ENCODE assay signal across 8 cellular contexts in the genomic region with DNA sequence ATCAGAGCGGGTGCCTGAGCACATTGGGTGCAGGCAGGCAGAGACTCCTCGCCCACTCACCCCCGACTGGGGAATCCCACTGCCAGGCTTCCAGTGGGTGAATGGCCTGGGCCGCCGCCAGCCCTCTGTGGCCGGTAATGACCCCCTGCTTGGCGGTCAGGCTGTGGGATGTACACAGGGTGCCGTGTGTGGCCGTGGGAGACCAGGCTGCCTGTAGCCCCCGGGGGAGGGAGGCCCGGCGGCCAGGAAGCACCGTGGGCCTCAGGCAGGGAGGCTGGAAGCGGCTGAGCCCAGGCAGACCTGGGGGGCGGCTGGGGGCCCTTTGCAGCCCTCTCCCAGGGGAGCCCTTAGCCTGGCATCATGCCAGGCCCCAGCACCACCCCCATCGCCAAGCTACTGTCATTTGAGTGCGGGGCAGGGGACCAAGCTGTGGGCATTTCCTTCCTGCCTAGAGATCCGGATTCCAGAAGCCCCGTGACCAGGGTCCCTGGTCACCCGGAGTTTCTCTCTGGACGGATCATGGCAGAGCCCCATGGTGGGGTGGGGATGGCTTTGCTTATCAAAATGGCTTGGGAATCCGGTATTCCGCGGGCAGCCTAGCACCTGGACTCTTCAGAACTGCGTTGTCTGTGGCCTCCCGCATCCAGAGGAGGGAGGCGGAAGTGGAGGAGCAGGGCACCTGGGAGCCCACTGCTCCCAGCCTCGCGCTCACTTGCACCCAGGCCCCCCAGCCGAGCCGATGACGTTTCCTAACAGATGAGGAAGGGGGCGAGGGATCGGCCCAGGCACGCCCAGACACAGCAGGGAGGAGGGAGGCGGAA. TPM values are rescaled to one million over a fixed set of nuclear protein-coding genes. Genes with fewer than 3 reads are reported as not detected.
DNase-seq lines count a peak whose midpoint lies in the region; ATAC-seq and TF ChIP-seq lines count a peak whose summit lies in the region.

No MANE protein-coding gene starts in this region.

- H3K27me3 ChIP-seq in BLaER1 (no peaks in the 10 kb centered on the region), GM23248 (replicated peaks; ENCODE audit: insufficient read depth) (no peaks in the 10 kb centered on the region), fibroblast of lung (ENCODE audit: control insufficient read depth, insufficient read depth, low read length) (no peaks in the 10 kb centered on the region), thyroid gland (no peaks in the 10 kb centered on the region)

- peak overlapping the region; percentile 97 for H3K4me2 ChIP-seq in BLaER1
- peak overlapping the region; percentile 93 for H3K4me2 ChIP-seq in GM23248 (ENCODE audit: unreplicated experiment)
- peak overlapping the region; percentile 64 for H3K4me2 ChIP-seq in fibroblast of lung (ENCODE audit: extremely low read depth, insufficient read depth, low read length)

- H3K4me3 Mint-ChIP-seq in natural killer cell treated with Interleukin-12 subunit alpha and Interleukin-12 subunit beta and Interleukin-15 and Interleukin-18, amount 100 ng/mL, for 72 hours: peak overlapping the region; percentile 93

- peak in 1 of 2 donors; percentile 15 for TF ChIP-seq POLR2A in thyroid gland (IDR thresholded peaks at IDR 0.05)

- DNase-seq in GM23248 (peak; percentile 80), NCI-H69 (lab: John Stamatoyannopoulos, UW) (peak; percentile 95), activated T-cell treated with anti-CD3 and anti-CD28 coated beads for 4 hours (peak; percentile 37), fibroblast of lung (ENCODE audit: low read depth in 2 of 2) (peak; percentile 49 to 72), thyroid gland (peak; percentile 90 to 92)
- peak; percentile 81 for DNase-seq in natural killer cell treated with Interleukin-12 subunit alpha and Interleukin-12 subunit beta and Interleukin-15 and Interleukin-18, amount 100 ng/mL, for 72 hours (ENCODE audit: low spot score)

- peaks cover 60% of the 10 kb centered on the region for H4K20me1 ChIP-seq in BLaER1
- H4K20me1 ChIP-seq in GM23248 (ENCODE audit: insufficient read depth): no peaks in the 10 kb centered on the region
- no peaks in the 10 kb centered on the region for H4K20me1 ChIP-seq in fibroblast of lung (ENCODE audit: control insufficient read depth, extremely low read depth, insufficient read depth, low read length)

- 1 to 2% methylated on average over 32 to 34 of the region's 36 CpGs for WGBS in GM23248 (ENCODE audit: low coverage in 1 of 2, low lambda C conversion rate in 2 of 2, missing lambda C conversion rate in 2 of 2), 2 experiments
- 6 to 8% methylated on average over 23 to 27 of the region's 36 CpGs for WGBS in thyroid gland, 2 donors

- peaks cover 47% of the 10 kb centered on the region for H3K79me2 ChIP-seq in GM23248 (ENCODE audit: insufficient read depth)
- peaks cover 56% of the 10 kb centered on the region for H3K79me2 ChIP-seq in fibroblast of lung (ENCODE audit: control insufficient read depth, insufficient read depth, low read length)

- intact Hi-C loops in thyroid gland (cut with DNase I): no loop called here

- peak overlapping the region; percentile 97 for H3K27ac ChIP-seq in BLaER1
- H3K27ac ChIP-seq in GM23248: peak overlapping the region; percentile 95
- H3K27ac ChIP-seq in fibroblast of lung (ENCODE audit: insufficient read depth, low read length): peak overlapping the region; percentile 97
- H3K27ac ChIP-seq in thyroid gland: peak overlapping the region; percentile 88 to 95 (median 88)

- H3K36me3 ChIP-seq in BLaER1 (peaks cover 29% of the 10 kb centered on the region), GM23248 (ENCODE audit: low read depth) (no peaks in the 10 kb centered on the region), fibroblast of lung (ENCODE audit: control insufficient read depth, insufficient read depth, low read length) (peaks cover 6% of the 10 kb centered on the region), thyroid gland (no peaks in the 10 kb centered on the region)

- H3K9ac ChIP-seq in BLaER1 (peak overlapping the region; percentile 98), GM23248 (peak overlapping the region; percentile 87), fibroblast of lung (ENCODE audit: insufficient read depth, low read length) (peak overlapping the region; percentile 95)

- peak overlapping the region; percentile 11; the same call in 1 of the 2 replicates for H2AFZ ChIP-seq in GM23248
- H2AFZ ChIP-seq in fibroblast of lung (ENCODE audit: low read length): no peak overlapping the region

- H3K9me3 ChIP-seq in BLaER1: no peaks in the 10 kb centered on the region
- H3K9me3 ChIP-seq in GM23248 (ENCODE audit: low read depth): no peaks in the 10 kb centered on the region
- no peaks in the 10 kb centered on the region for H3K9me3 ChIP-seq in fibroblast of lung (ENCODE audit: control insufficient read depth, insufficient read depth, low read depth, low read length)
- no peaks in the 10 kb centered on the region for H3K9me3 ChIP-seq in thyroid gland

- H3K9me2 ChIP-seq in GM23248 (ENCODE audit: insufficient read depth): no peaks in the 10 kb centered on the region

- in situ Hi-C loops in GM23248 (cut with MboI): no loop called here

- peaks cover 4% of the 10 kb centered on the region; the same call in 1 of the 2 replicates for H3F3A ChIP-seq in GM23248 (ENCODE audit: insufficient read depth)

- peaks cover 5 to 20% of the 10 kb centered on the region in 2 donors for H3K4me1 Mint-ChIP-seq in natural killer cell treated with Interleukin-12 subunit alpha and Interleukin-12 subunit beta and Interleukin-15 and Interleukin-18, amount 100 ng/mL, for 72 hours (ENCODE audit: low read depth in 2 of 2)

- H3K4me1 ChIP-seq in BLaER1: peaks cover 65% of the 10 kb centered on the region
- H3K4me1 ChIP-seq in GM23248 (ENCODE audit: insufficient read depth): peaks cover 20% of the 10 kb centered on the region
- H3K4me1 ChIP-seq in fibroblast of lung (ENCODE audit: control insufficient read depth, extremely low read depth, insufficient read depth, low read length): peaks cover 31% of the 10 kb centered on the region
- peaks cover 64 to 76% of the 10 kb centered on the region in 2 donors for H3K4me1 ChIP-seq in thyroid gland

- H3K36me3 Mint-ChIP-seq in natural killer cell treated with Interleukin-12 subunit alpha and Interleukin-12 subunit beta and Interleukin-15 and Interleukin-18, amount 100 ng/mL, for 72 hours: no peaks in the 10 kb centered on the region

- peak overlapping the region in 1 of 2 donors; percentile 82 for H3K27ac Mint-ChIP-seq in natural killer cell treated with Interleukin-12 subunit alpha and Interleukin-12 subunit beta and Interleukin-15 and Interleukin-18, amount 100 ng/mL, for 72 hours

- no peak for TF ChIP-seq CTCF in fibroblast of lung (conservative IDR thresholded peaks at IDR 0.05 in 1 of 2, IDR thresholded peaks at IDR 0.05 in 1 of 2; ENCODE audit: low read depth in 1 of 2, low read length in 2 of 2)
- TF ChIP-seq CTCF in thyroid gland (IDR thresholded peaks at IDR 0.05): no peak

- H3K4me3 ChIP-seq in BLaER1 (peak overlapping the region; percentile 98), GM23248 (peak overlapping the region; percentile 80), fibroblast of lung (replicated peaks in 1 of 4; ENCODE audit: control extremely low read depth in 1 of 4, insufficient read depth in 1 of 4, low read depth in 3 of 4, low read length in 4 of 4) (peak overlapping the region; percentile 68 to 90 (median 84)), thyroid gland (replicated peaks in 1 of 3) (peak overlapping the region; percentile 66 to 71 (median 71))

- peak in 1 of 2 donors; percentile 4 for ATAC-seq in natural killer cell treated with Interleukin-12 subunit alpha and Interleukin-12 subunit beta and Interleukin-15 and Interleukin-18, amount 100 ng/mL, for 72 hours
- no peak for ATAC-seq in GM21360 (IDR thresholded peaks at IDR 0.05; ENCODE audit: unreplicated experiment)

- H3K27me3 Mint-ChIP-seq in natural killer cell treated with Interleukin-12 subunit alpha and Interleukin-12 subunit beta and Interleukin-15 and Interleukin-18, amount 100 ng/mL, for 72 hours: no peaks in the 10 kb centered on the region

- no peaks in the 10 kb centered on the region for H3K9me3 Mint-ChIP-seq in natural killer cell treated with Interleukin-12 subunit alpha and Interleukin-12 subunit beta and Interleukin-15 and Interleukin-18, amount 100 ng/mL, for 72 hours

RNA-seq across cellular contexts. Expression of a gene that starts 1.1 kb away (rescaled TPM):
- 25.3 and 33.6 TPM in 2 replicates for total RNA-seq in GM23248 (2014; rRNA removed; shearing (Covaris generic))
- polyA plus RNA-seq in GM23248 (2016; fragmentation: Nextera tagmentation; extraction: Ambion mirVana): 43.5 and 46.0 TPM in 2 replicates
- total RNA-seq in fibroblast of lung: 15.4 and 19.7 TPM in 2 replicates
- polyA plus RNA-seq in fibroblast of lung: 17.4 and 24.5 TPM in 2 replicates
- 53.0 and 66.0 TPM in 2 replicates for polyA plus RNA-seq in fibroblast of lung (2012)
- 31.5 and 42.5 TPM in 2 replicates for polyA minus RNA-seq in fibroblast of lung (ENCODE audit: low replicate concordance)
- total RNA-seq in natural killer cell treated with Interleukin-12 subunit alpha and Interleukin-12 subunit beta and Interleukin-15 and Interleukin-18, amount 100 ng/mL, for 72 hours: 10 to 100 TPM; 23.7 to 24.8 TPM
- 10 to 100 TPM; 16.7 to 23.8 (median 21.4) TPM for total RNA-seq in thyroid gland

RNA-seq across cellular contexts. Expression of a gene that starts 55.1 kb away (rescaled TPM):
- total RNA-seq in GM23248 (2014; rRNA removed; shearing (Covaris generic)): 3.4 and 4.4 TPM in 2 replicates
- polyA plus RNA-seq in GM23248 (2016; fragmentation: Nextera tagmentation; extraction: Ambion mirVana) (5.9 TPM in 2 replicates), fibroblast of lung (0.23 and 0.26 TPM in 2 replicates)
- total RNA-seq in fibroblast of lung (0.26 and 0.33 TPM in 2 replicates), thyroid gland (1 to 10 TPM in 1 of 4 donors, under 1 TPM in 1, not detected in 2; 0.29 to 1.2 TPM)
- polyA plus RNA-seq in fibroblast of lung (2012): 0.21 and 0.22 TPM in 2 replicates
- 0.26 and 0.82 TPM in 2 replicates for polyA minus RNA-seq in fibroblast of lung (ENCODE audit: low replicate concordance)
- not detected for total RNA-seq in natural killer cell treated with Interleukin-12 subunit alpha and Interleukin-12 subunit beta and Interleukin-15 and Interleukin-18, amount 100 ng/mL, for 72 hours

Comparison
In these comparisons a context has a peak if more than half of its experiments do, and no peak if none do; other contexts are left out.
1. DNase-seq: peak in every context shown above with its lines; median percentile 95 in NCI-H69; 91 in thyroid gland; 81 in natural killer cell treated with Interleukin-12 subunit alpha and Interleukin-12 subunit beta and Interleukin-15 and Interleukin-18, amount 100 ng/mL, for 72 hours; 80 in GM23248; 60 in fibroblast of lung; 37 in activated T-cell treated with anti-CD3 and anti-CD28 coated beads for 4 hours.